ENCODE assay signal across 1 cellular context in genomic region chr2:183124222-183124956, GRCh38.
TF ChIP-seq lines count a peak whose summit lies in the region.

Gene NUP35 (plus strand): TSS chr2:183124443. CDS start chr2:183124458, 15 bp downstream.

TF ChIP-seq in HepG2, 621 proteins besides CTCF, POLR2A, EP300 and RAD21 (continued from another document and continues in another):
- TF ChIP-seq, protein P1, sequence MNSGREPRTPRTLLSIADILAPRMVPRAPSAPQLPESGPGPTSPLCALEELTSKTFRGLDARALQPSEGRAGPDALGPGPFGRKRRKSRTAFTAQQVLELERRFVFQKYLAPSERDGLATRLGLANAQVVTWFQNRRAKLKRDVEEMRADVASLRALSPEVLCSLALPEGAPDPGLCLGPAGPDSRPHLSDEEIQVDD (CRISPR knock-in tag; IDR thresholded peaks at IDR 0.05; ENCODE audit: borderline replicate concordance): no peak
- no peak for TF ChIP-seq HES4 (CRISPR knock-in tag; IDR thresholded peaks at IDR 0.05; ENCODE audit: borderline replicate concordance)
- TF ChIP-seq ZNF224 (CRISPR knock-in tag; IDR thresholded peaks at IDR 0.05): peak; percentile 71; the same call in 1 of the 2 replicates
- no peak for TF ChIP-seq POLR2AphosphoS2 (IDR thresholded peaks at IDR 0.05; ENCODE audit: low read depth, low read length)
- TF ChIP-seq RFX1 (IDR thresholded peaks at IDR 0.05): no peak
- peak; percentile 89 for TF ChIP-seq KDM2A (CRISPR knock-in tag; IDR thresholded peaks at IDR 0.05; ENCODE audit: borderline replicate concordance, low read depth)
- TF ChIP-seq ATM (IDR thresholded peaks at IDR 0.05; ENCODE audit: borderline replicate concordance): no peak
- peak; percentile 83; the same call in 1 of the 2 replicates for TF ChIP-seq ZNF850 (CRISPR knock-in tag; conservative IDR thresholded peaks at IDR 0.05)
- TF ChIP-seq CBX1 (IDR thresholded peaks at IDR 0.05; ENCODE audit: low read depth): no peak
- TF ChIP-seq ZNF256 (CRISPR knock-in tag; conservative IDR thresholded peaks at IDR 0.05): peak; percentile 64; the same call in 1 of the 2 replicates
- TF ChIP-seq ZNF10 (CRISPR knock-in tag; IDR thresholded peaks at IDR 0.05; ENCODE audit: borderline replicate concordance, low read depth): no peak
- no peak for TF ChIP-seq PAF1 (CRISPR knock-in tag; IDR thresholded peaks at IDR 0.05)
- no peak for TF ChIP-seq RARA (CRISPR knock-in tag; IDR thresholded peaks at IDR 0.05)
- TF ChIP-seq SIN3A (IDR thresholded peaks at IDR 0.05; ENCODE audit: borderline replicate concordance, low read depth, low read length): peak; percentile 94
- peak; percentile 62 for TF ChIP-seq GATAD2A (CRISPR knock-in tag; IDR thresholded peaks at IDR 0.05)
- 0 out of 2 replicates have a peak, but pooled peaks have one; percentile 6 for TF ChIP-seq ZNF101 (CRISPR knock-in tag; IDR thresholded peaks at IDR 0.05; ENCODE audit: borderline replicate concordance, low read depth)
- no peak; the same call in 1 of the 2 replicates for TF ChIP-seq NFE2 (CRISPR knock-in tag; IDR thresholded peaks at IDR 0.05)
- no peak for TF ChIP-seq HOXA7 (CRISPR knock-in tag; IDR thresholded peaks at IDR 0.05)
- TF ChIP-seq ZNF710 (CRISPR knock-in tag; IDR thresholded peaks at IDR 0.05; ENCODE audit: borderline replicate concordance): 0 out of 2 replicates have a peak, but pooled peaks have one; percentile 22
- TF ChIP-seq ZFP37 (CRISPR knock-in tag; IDR thresholded peaks at IDR 0.05; ENCODE audit: borderline replicate concordance): no peak; the same call in 1 of the 2 replicates
- 0 out of 2 replicates have a peak, but pooled peaks have one; percentile 19 for TF ChIP-seq ZNF431 (CRISPR knock-in tag; IDR thresholded peaks at IDR 0.05; ENCODE audit: borderline replicate concordance, low read depth)
- TF ChIP-seq HIC2 (CRISPR knock-in tag; IDR thresholded peaks at IDR 0.05; ENCODE audit: low read depth): no peak
- no peak for TF ChIP-seq NR3C1 (CRISPR knock-in tag; IDR thresholded peaks at IDR 0.05)
- no peak for TF ChIP-seq FOXA1 (IDR thresholded peaks at IDR 0.05)
- TF ChIP-seq FOXA1 (CRISPR knock-in tag; IDR thresholded peaks at IDR 0.05): no peak
- TF ChIP-seq, protein P2, sequence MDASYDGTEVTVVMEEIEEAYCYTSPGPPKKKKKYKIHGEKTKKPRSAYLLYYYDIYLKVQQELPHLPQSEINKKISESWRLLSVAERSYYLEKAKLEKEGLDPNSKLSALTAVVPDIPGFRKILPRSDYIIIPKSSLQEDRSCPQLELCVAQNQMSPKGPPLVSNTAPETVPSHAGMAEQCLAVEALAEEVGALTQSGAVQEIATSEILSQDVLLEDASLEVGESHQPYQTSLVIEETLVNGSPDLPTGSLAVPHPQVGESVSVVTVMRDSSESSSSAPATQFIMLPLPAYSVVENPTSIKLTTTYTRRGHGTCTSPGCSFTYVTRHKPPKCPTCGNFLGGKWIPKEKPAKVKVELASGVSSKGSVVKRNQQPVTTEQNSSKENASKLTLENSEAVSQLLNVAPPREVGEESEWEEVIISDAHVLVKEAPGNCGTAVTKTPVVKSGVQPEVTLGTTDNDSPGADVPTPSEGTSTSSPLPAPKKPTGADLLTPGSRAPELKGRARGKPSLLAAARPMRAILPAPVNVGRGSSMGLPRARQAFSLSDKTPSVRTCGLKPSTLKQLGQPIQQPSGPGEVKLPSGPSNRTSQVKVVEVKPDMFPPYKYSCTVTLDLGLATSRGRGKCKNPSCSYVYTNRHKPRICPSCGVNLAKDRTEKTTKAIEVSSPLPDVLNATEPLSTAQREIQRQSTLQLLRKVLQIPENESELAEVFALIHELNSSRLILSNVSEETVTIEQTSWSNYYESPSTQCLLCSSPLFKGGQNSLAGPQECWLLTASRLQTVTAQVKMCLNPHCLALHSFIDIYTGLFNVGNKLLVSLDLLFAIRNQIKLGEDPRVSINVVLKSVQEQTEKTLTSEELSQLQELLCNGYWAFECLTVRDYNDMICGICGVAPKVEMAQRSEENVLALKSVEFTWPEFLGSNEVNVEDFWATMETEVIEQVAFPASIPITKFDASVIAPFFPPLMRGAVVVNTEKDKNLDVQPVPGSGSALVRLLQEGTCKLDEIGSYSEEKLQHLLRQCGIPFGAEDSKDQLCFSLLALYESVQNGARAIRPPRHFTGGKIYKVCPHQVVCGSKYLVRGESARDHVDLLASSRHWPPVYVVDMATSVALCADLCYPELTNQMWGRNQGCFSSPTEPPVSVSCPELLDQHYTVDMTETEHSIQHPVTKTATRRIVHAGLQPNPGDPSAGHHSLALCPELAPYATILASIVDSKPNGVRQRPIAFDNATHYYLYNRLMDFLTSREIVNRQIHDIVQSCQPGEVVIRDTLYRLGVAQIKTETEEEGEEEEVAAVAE (CRISPR knock-in tag; IDR thresholded peaks at IDR 0.05; ENCODE audit: borderline replicate concordance): peak; percentile 74; the same call in 1 of the 2 replicates
- TF ChIP-seq, protein P3, sequence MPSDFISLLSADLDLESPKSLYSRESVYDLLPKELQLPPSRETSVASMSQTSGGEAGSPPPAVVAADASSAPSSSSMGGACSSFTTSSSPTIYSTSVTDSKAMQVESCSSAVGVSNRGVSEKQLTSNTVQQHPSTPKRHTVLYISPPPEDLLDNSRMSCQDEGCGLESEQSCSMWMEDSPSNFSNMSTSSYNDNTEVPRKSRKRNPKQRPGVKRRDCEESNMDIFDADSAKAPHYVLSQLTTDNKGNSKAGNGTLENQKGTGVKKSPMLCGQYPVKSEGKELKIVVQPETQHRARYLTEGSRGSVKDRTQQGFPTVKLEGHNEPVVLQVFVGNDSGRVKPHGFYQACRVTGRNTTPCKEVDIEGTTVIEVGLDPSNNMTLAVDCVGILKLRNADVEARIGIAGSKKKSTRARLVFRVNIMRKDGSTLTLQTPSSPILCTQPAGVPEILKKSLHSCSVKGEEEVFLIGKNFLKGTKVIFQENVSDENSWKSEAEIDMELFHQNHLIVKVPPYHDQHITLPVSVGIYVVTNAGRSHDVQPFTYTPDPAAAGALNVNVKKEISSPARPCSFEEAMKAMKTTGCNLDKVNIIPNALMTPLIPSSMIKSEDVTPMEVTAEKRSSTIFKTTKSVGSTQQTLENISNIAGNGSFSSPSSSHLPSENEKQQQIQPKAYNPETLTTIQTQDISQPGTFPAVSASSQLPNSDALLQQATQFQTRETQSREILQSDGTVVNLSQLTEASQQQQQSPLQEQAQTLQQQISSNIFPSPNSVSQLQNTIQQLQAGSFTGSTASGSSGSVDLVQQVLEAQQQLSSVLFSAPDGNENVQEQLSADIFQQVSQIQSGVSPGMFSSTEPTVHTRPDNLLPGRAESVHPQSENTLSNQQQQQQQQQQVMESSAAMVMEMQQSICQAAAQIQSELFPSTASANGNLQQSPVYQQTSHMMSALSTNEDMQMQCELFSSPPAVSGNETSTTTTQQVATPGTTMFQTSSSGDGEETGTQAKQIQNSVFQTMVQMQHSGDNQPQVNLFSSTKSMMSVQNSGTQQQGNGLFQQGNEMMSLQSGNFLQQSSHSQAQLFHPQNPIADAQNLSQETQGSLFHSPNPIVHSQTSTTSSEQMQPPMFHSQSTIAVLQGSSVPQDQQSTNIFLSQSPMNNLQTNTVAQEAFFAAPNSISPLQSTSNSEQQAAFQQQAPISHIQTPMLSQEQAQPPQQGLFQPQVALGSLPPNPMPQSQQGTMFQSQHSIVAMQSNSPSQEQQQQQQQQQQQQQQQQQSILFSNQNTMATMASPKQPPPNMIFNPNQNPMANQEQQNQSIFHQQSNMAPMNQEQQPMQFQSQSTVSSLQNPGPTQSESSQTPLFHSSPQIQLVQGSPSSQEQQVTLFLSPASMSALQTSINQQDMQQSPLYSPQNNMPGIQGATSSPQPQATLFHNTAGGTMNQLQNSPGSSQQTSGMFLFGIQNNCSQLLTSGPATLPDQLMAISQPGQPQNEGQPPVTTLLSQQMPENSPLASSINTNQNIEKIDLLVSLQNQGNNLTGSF (CRISPR knock-in tag; IDR thresholded peaks at IDR 0.05): 0 out of 2 replicates have a peak, but pooled peaks have one; percentile 36
- TF ChIP-seq, protein P4, sequence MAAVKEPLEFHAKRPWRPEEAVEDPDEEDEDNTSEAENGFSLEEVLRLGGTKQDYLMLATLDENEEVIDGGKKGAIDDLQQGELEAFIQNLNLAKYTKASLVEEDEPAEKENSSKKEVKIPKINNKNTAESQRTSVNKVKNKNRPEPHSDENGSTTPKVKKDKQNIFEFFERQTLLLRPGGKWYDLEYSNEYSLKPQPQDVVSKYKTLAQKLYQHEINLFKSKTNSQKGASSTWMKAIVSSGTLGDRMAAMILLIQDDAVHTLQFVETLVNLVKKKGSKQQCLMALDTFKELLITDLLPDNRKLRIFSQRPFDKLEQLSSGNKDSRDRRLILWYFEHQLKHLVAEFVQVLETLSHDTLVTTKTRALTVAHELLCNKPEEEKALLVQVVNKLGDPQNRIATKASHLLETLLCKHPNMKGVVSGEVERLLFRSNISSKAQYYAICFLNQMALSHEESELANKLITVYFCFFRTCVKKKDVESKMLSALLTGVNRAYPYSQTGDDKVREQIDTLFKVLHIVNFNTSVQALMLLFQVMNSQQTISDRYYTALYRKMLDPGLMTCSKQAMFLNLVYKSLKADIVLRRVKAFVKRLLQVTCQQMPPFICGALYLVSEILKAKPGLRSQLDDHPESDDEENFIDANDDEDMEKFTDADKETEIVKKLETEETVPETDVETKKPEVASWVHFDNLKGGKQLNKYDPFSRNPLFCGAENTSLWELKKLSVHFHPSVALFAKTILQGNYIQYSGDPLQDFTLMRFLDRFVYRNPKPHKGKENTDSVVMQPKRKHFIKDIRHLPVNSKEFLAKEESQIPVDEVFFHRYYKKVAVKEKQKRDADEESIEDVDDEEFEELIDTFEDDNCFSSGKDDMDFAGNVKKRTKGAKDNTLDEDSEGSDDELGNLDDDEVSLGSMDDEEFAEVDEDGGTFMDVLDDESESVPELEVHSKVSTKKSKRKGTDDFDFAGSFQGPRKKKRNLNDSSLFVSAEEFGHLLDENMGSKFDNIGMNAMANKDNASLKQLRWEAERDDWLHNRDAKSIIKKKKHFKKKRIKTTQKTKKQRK (IDR thresholded peaks at IDR 0.05; ENCODE audit: low read length): no peak
- TF ChIP-seq CERS6 (CRISPR knock-in tag; IDR thresholded peaks at IDR 0.05): no peak
- TF ChIP-seq CSRNP1 (CRISPR knock-in tag; IDR thresholded peaks at IDR 0.05): 0 out of 2 replicates have a peak, but pooled peaks have one; percentile 18
- TF ChIP-seq, protein P5, sequence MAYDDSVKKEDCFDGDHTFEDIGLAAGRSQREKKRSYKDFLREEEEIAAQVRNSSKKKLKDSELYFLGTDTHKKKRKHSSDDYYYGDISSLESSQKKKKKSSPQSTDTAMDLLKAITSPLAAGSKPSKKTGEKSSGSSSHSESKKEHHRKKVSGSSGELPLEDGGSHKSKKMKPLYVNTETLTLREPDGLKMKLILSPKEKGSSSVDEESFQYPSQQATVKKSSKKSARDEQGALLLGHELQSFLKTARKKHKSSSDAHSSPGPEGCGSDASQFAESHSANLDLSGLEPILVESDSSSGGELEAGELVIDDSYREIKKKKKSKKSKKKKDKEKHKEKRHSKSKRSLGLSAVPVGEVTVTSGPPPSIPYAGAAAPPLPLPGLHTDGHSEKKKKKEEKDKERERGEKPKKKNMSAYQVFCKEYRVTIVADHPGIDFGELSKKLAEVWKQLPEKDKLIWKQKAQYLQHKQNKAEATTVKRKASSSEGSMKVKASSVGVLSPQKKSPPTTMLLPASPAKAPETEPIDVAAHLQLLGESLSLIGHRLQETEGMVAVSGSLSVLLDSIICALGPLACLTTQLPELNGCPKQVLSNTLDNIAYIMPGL (CRISPR knock-in tag; IDR thresholded peaks at IDR 0.05; ENCODE audit: borderline replicate concordance in 1 of 2, low read depth in 1 of 2): peak in 1 of 2 experiments; percentile 47; a peak in 2 of 4 replicates
